Comparison of ENCODE assay signal across 13 cellular contexts in the genomic region with DNA sequence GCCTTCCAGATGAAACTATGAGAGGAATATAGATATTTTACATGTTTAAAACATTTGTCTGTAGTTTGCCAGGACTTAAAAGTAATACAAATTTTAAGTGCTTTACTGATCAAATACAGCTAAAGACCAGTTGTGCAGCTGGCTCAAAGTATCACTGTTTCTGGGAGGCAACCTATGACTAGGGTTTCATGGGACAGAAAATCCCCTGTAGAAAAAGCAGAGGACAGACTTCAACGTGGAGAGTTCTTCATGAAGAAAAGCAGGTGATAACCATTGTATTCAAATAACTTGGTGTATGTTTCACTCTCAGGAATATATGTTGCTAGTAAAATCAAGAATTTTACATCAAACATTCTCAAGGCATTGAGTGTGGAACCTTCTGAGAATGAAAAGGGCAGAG. TPM values are rescaled to one million over a fixed set of nuclear protein-coding genes. Genes with fewer than 3 reads are reported as not detected.
"Had no signal": no experiment of that assay in that cellular context is flagged by ENCODE, and none has a peak within 500 bp of the region (broad histone marks: within the 10 kb centered on the region; RNA-seq: fewer than 3 reads in every experiment).

No MANE protein-coding gene starts in this region.

- ATAC-seq: HCT116, HepG2 had no signal

- H3K4me3 Mint-ChIP-seq: HFFc6, IgD-negative memory B cell had no signal

- FAIRE-seq: HepG2 had no signal

- H3K9me3 ChIP-seq: HAP-1 had no signal

- H3K27ac ChIP-seq: GM23248, HL-60, KMS-11 had no signal

- DNase-seq: GM23248, GOT3, H7, HFFc6, Karpas-422, KBM-7 had no signal

- H3K4me1 ChIP-seq: HAP-1 had no signal

- H3K9me3 Mint-ChIP-seq: IgD-negative memory B cell had no signal

- H3K27me3 Mint-ChIP-seq: IgD-negative memory B cell had no signal

- H3K36me3 ChIP-seq: HAP-1 had no signal

- H3K4me3 ChIP-seq: GM23248, HAP-1 had no signal

- H3K27ac Mint-ChIP-seq: HFFc6 had no signal

RNA-seq across cellular contexts. Expression of a gene that starts 43.9 kb away (rescaled TPM):
- total RNA-seq: GM23248, H4, HepG2, HFFc6 had no signal
- polyA plus RNA-seq: HepG2 had no signal
